8 cellular contexts compared by ENCODE assay signal in the genomic region with DNA sequence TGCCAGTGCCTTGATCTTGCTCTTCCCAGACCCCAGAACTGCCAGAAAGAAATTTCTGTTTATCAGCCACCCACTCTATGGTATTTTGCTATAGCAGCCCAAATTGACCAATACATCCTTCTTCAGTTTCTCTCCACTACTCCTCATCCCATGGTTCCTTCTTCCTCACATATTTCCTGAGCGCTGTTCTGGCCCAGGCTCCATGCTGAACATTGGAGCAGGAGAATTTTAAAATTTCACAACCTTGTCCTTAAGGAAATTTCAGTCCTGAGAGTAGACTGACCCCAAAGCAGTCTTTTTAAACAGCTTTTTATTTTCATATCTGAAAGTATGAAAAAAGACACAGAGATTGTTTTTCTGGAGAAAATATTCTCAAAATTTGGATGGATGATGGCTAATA.
"Had no signal": no experiment of that assay in that cellular context is flagged by ENCODE, and none has a peak within 500 bp of the region (broad histone marks: within the 10 kb centered on the region; RNA-seq: fewer than 3 reads in every experiment).

No MANE protein-coding gene starts in this region.

- H3K27ac ChIP-seq: HL-60 had no signal

- ATAC-seq: HepG2, K562 had no signal

- H3K27me3 Mint-ChIP-seq: IgD-negative memory B cell had no signal

- DNase-seq: IMR-90, KBM-7, KG1 had no signal

- H3K27ac Mint-ChIP-seq: IgD-negative memory B cell had no signal

- FAIRE-seq: HepG2, HTR-8/SVneo, K562 had no signal

- H3K4me3 ChIP-seq: K562 had no signal
